Comparison of ENCODE assay signal across 8 cellular contexts in genomic region chr2:159903404-159904126, GRCh38. TPM values are rescaled to one million over a fixed set of nuclear protein-coding genes. Genes with fewer than 3 reads are reported as not detected.
A peak's percentile ranks its signal among the peaks of the same experiment; 100 is the strongest.
DNase-seq lines count a peak whose midpoint lies in the region; ATAC-seq and TF ChIP-seq lines count a peak whose summit lies in the region.

No MANE protein-coding gene starts in this region.

- intact Hi-C loops in left cardiac atrium (cut with DNase I) = no loop called here

- WGBS in smooth muscle cell (ENCODE audit: low lambda C conversion rate) = 53% methylated on average over 17 of the region's 17 CpGs

- no peaks in the 10 kb centered on the region for H3K9me3 ChIP-seq in smooth muscle cell (replicated peaks; ENCODE audit: low read depth)
- H3K9me3 ChIP-seq in BE2C = no peaks in the 10 kb centered on the region

- DNase-seq in Daoy (ENCODE audit: low read depth) = peak; percentile 59
- DNase-seq in MV-4-11 (lab: John Stamatoyannopoulos, UW) = peak; percentile 78
- DNase-seq in activated T-helper 1 cell treated with anti-CD3 and anti-CD28 coated beads, Interleukin-2, amount 50 U/mL, for 16 hours (ENCODE audit: low read depth in 1 of 2, low spot score in 1 of 2) = peak; percentile 31 to 41
- peak; percentile 34 for DNase-seq in left cardiac atrium
- no peak for DNase-seq in smooth muscle cell (lab: John Stamatoyannopoulos, UW; ENCODE audit: unreplicated experiment)
- DNase-seq in cerebellum (ENCODE audit: low spot score) = no peak
- no peak for DNase-seq in BE2C

- H3F3A ChIP-seq in smooth muscle cell (ENCODE audit: low read depth) = no peaks in the 10 kb centered on the region

- H3K4me3 ChIP-seq in smooth muscle cell (peak overlapping the region; percentile 37), BE2C (ENCODE audit: low read depth, low read length) (no peak overlapping the region)

- no peaks in the 10 kb centered on the region for H4K20me1 ChIP-seq in smooth muscle cell (ENCODE audit: low read depth)

- H3K4me1 ChIP-seq in smooth muscle cell (ENCODE audit: low read depth) (peaks cover 3% of the 10 kb centered on the region), BE2C (no peaks in the 10 kb centered on the region)

- H3K27me3 ChIP-seq in smooth muscle cell (ENCODE audit: low read depth) = peaks cover 98% of the 10 kb centered on the region
- no peaks in the 10 kb centered on the region for H3K27me3 ChIP-seq in BE2C

- ATAC-seq in GM21528 (IDR thresholded peaks at IDR 0.05; ENCODE audit: low FRiP score, unreplicated experiment) = peak; percentile 28
- ATAC-seq in left cardiac atrium = peak; percentile 59 to 68

- H3K79me2 ChIP-seq in smooth muscle cell (ENCODE audit: low read depth) = no peaks in the 10 kb centered on the region

- no peak overlapping the region for H2AFZ ChIP-seq in smooth muscle cell (ENCODE audit: low read depth)

- H3K9ac ChIP-seq in smooth muscle cell (ENCODE audit: low read depth) = no peak overlapping the region

- TF ChIP-seq CTCF in smooth muscle cell (IDR thresholded peaks at IDR 0.05; ENCODE audit: borderline replicate concordance, insufficient read depth, poor library complexity, severe bottlenecking) (no peak), BE2C (IDR thresholded peaks at IDR 0.05; ENCODE audit: low read depth, low read length) (no peak)

- H3K27ac ChIP-seq in smooth muscle cell (ENCODE audit: low read depth) = no peak overlapping the region

- H3K36me3 ChIP-seq in smooth muscle cell (ENCODE audit: low read depth) (no peaks in the 10 kb centered on the region), BE2C (no peaks in the 10 kb centered on the region)

- peak overlapping the region; percentile 84 for H3K4me2 ChIP-seq in smooth muscle cell

RNA-seq across cellular contexts. Expression of gene LY75, which starts 1.0 kb away (rescaled TPM):
- 7.0 and 9.3 TPM in 2 replicates for total RNA-seq in Daoy (2014; rRNA removed; shearing (Covaris generic))
- total RNA-seq in left cardiac atrium (1 to 10 TPM; 1.1 to 1.3 TPM), smooth muscle cell (not detected in 2 replicates), cerebellum (2.9 TPM)
- polyA plus RNA-seq in smooth muscle cell = 0.06 and 0.48 TPM in 2 replicates
- polyA plus RNA-seq in BE2C (2012; ENCODE audit: insufficient read depth, insufficient read length, low read depth) = not detected

Comparison
In these comparisons a context has a peak if more than half of its experiments do, and no peak if none do; other contexts are left out.
1. DNase-seq: peak in Daoy (single experiment), MV-4-11 (single experiment), activated T-helper 1 cell treated with anti-CD3 and anti-CD28 coated beads, Interleukin-2, amount 50 U/mL, for 16 hours (2 of 2) and left cardiac atrium (single experiment); none in smooth muscle cell (single experiment), cerebellum (single experiment) and BE2C (single experiment).